Comparison of ENCODE assay signal across 11 cellular contexts in genomic region chr16:54934536-54935410, GRCh38. TPM values are rescaled to one million over a fixed set of nuclear protein-coding genes. Genes with fewer than 3 reads are reported as not detected.
DNase-seq lines count a peak whose midpoint lies in the region; ATAC-seq and TF ChIP-seq lines count a peak whose summit lies in the region.
"Had no signal": no experiment of that assay in that cellular context is flagged by ENCODE, and none has a peak within 500 bp of the region (broad histone marks: within the 10 kb centered on the region; RNA-seq: fewer than 3 reads in every experiment).

No MANE protein-coding gene starts in this region.

- H3K27ac ChIP-seq in GM23338 (ENCODE audit: low read depth) (no peak overlapping the region), breast epithelium (peak overlapping the region; percentile 97 to 98), lower lobe of right lung (peak overlapping the region; percentile 79)

- peak; percentile 30 for DNase-seq in AG20443 (ENCODE audit: low spot score)
- peak; percentile 85 for DNase-seq in GM23338 (ENCODE audit: low spot score)
- peak; percentile 49 to 69 for DNase-seq in breast epithelium (ENCODE audit: low spot score in 2 of 2)
- peak; percentile 63 for DNase-seq in lower lobe of right lung
- no peak for DNase-seq in HT-29 (ENCODE audit: low spot score)
- DNase-seq: activated CD8-positive, alpha-beta memory T cell treated with anti-CD3 and anti-CD28 coated beads for 24 hours; effector CD8-positive, alpha-beta T cell had no signal

- H3K4me1 ChIP-seq in GM23338 (ENCODE audit: insufficient read depth) (peaks cover 51% of the 10 kb centered on the region), breast epithelium (peaks cover 0 to 5% of the 10 kb centered on the region in 2 donors), lower lobe of right lung (peaks cover 37% of the 10 kb centered on the region)

- H3K9me3 Mint-ChIP-seq in GM23338: peaks cover 2% of the 10 kb centered on the region; the same call in 1 of the 3 replicates

- intact Hi-C loops in breast epithelium (cut with DNase I; ENCODE audit: low total_unique reads): no loop called here
- intact Hi-C loops in lower lobe of right lung (cut with DNase I): no loop called here

- no peak overlapping the region for H2AFZ ChIP-seq in GM23338

- TF ChIP-seq POLR2A in breast epithelium (IDR thresholded peaks at IDR 0.05): no peak

- no peaks in the 10 kb centered on the region for H3K36me3 ChIP-seq in GM23338 (ENCODE audit: insufficient read depth)
- H3K36me3 ChIP-seq in breast epithelium: no peaks in the 10 kb centered on the region
- H3K36me3 ChIP-seq in lower lobe of right lung: no peaks in the 10 kb centered on the region

- H3K9me3 ChIP-seq in breast epithelium (no peaks in the 10 kb centered on the region), lower lobe of right lung (no peaks in the 10 kb centered on the region)

- H3K4me3 ChIP-seq in GM23338 (peak overlapping the region; percentile 65), breast epithelium (peak overlapping the region; percentile 81 to 95 (median 88)), lower lobe of right lung (peak overlapping the region; percentile 68)

- no peak overlapping the region for H3K27ac Mint-ChIP-seq in GM23338

- peaks cover 23% of the 10 kb centered on the region for H3F3A ChIP-seq in GM23338 (replicated peaks; ENCODE audit: low read depth)

- no peaks in the 10 kb centered on the region for H3K36me3 Mint-ChIP-seq in GM23338 (ENCODE audit: low read depth)

- H3K79me2 ChIP-seq in GM23338 (replicated peaks; ENCODE audit: insufficient read depth): no peaks in the 10 kb centered on the region

- H3K27me3 Mint-ChIP-seq in GM23338 (ENCODE audit: insufficient read depth, low read depth, poor library complexity): peaks cover 89% of the 10 kb centered on the region

- H3K9me2 ChIP-seq in GM23338 (ENCODE audit: insufficient read depth): no peaks in the 10 kb centered on the region

- H3K4me1 Mint-ChIP-seq in GM23338: peaks cover 47% of the 10 kb centered on the region

- TF ChIP-seq CTCF in GM23338 (conservative IDR thresholded peaks at IDR 0.05; ENCODE audit: low read depth in 2 of 2) (peak; percentile 46 to 68), breast epithelium (IDR thresholded peaks at IDR 0.05) (peak in 1 of 3 donors; percentile 13), lower lobe of right lung (IDR thresholded peaks at IDR 0.05) (no peak)

- H3K27me3 ChIP-seq in GM23338 (ENCODE audit: insufficient read depth) (peaks cover 98% of the 10 kb centered on the region), breast epithelium (peaks cover 0 to 3% of the 10 kb centered on the region in 2 donors), lower lobe of right lung (ENCODE audit: low read depth) (peaks cover 86% of the 10 kb centered on the region)

- peaks cover 11% of the 10 kb centered on the region; the same call in 1 of the 2 replicates for H4K20me1 ChIP-seq in GM23338 (replicated peaks; ENCODE audit: insufficient read depth)

- ATAC-seq in GM23338 (peak; percentile 3), lower lobe of right lung (no peak), HG03354 (IDR thresholded peaks at IDR 0.05; ENCODE audit: poor library complexity, severe bottlenecking, unreplicated experiment) (no peak), GM19397 (IDR thresholded peaks at IDR 0.05; ENCODE audit: unreplicated experiment) (no peak), HG02623 (IDR thresholded peaks at IDR 0.05; ENCODE audit: unreplicated experiment) (no peak)

- H3K4me2 ChIP-seq in GM23338: peak overlapping the region; percentile 91

- H3K4me3 Mint-ChIP-seq in GM23338: peak overlapping the region; percentile 74

TF ChIP-seq in GM23338, 12 proteins besides CTCF, POLR2A, EP300 and RAD21:
- TF ChIP-seq EZH2 (IDR thresholded peaks at IDR 0.05; ENCODE audit: low read depth, unreplicated experiment): peak; percentile 57
- no peak for TF ChIP-seq NANOG (IDR thresholded peaks at IDR 0.05; ENCODE audit: borderline replicate concordance)
- TF ChIP-seq EZH2phosphoT487 (IDR thresholded peaks at IDR 0.05; ENCODE audit: unreplicated experiment): peak; percentile 61

RNA-seq across cellular contexts. Expression of gene IRX5, which starts 4.1 kb away (rescaled TPM):
- 0.07 and 0.35 TPM in 2 replicates for total RNA-seq in GM23338 (2014; rRNA removed; shearing (Covaris generic))
- 0.31 and 0.39 TPM in 2 replicates for polyA plus RNA-seq in GM23338 (2016; fragmentation: Nextera tagmentation; extraction: Ambion mirVana)
- total RNA-seq in breast epithelium (100 to 1,000 TPM in 1 of 3 donors, 10 to 100 TPM in 2; 10.9 to 119 (median 59.0) TPM), lower lobe of right lung (23.8 TPM)
- total RNA-seq in HT-29 (2014; rRNA removed; shearing (Covaris generic)): 8.1 and 9.0 TPM in 2 replicates
- total RNA-seq: omental fat pad had no signal
